In the genomic region with DNA sequence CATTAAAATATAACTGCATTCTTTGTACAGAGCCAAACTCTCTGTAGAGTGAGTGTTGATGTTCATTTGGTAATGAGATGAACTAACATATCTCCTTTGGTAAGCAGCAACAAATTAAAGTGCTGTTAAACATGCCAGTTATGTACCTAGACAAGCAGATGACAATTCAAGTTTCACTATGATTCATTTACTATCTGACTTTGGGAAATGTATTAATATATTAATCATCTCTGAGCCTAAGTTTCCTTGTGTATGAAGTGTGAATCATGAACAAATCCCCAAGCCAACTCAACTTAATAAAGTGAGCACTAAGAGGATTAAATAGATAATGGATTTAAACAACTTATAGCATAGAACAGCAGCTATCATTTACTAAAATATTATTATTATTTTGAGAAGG, we compare ENCODE assay signal across 28 cellular contexts.
"Had no signal": no experiment of that assay in that cellular context is flagged by ENCODE, and none has a peak within 500 bp of the region (broad histone marks: within the 10 kb centered on the region; RNA-seq: fewer than 3 reads in every experiment).

No MANE protein-coding gene starts in this region.

- ATAC-seq: activated naive CD4-positive, alpha-beta T cell treated with anti-CD3 and anti-CD28 coated beads, Interleukin-2, amount 50 U/mL, for 72 hours; activated T-cell treated with anti-CD3 and anti-CD28 coated beads, Interleukin-2, amount 50 U/mL, for 72 hours; gastrocnemius medialis; heart left ventricle; WTC11 had no signal

- H3K4me1 ChIP-seq: ascending aorta, breast epithelium, gastrocnemius medialis, heart left ventricle had no signal

- H3K36me3 ChIP-seq: ascending aorta, breast epithelium, gastrocnemius medialis, heart left ventricle had no signal

- H3K9me3 ChIP-seq: ascending aorta, gastrocnemius medialis had no signal

- H3K27me3 ChIP-seq: ascending aorta, breast epithelium, gastrocnemius medialis, heart left ventricle had no signal

- H3K27ac ChIP-seq: ascending aorta, breast epithelium, coronary artery, dorsolateral prefrontal cortex, gastrocnemius medialis, heart left ventricle, VCaP had no signal

- H3K4me3 ChIP-seq: ascending aorta, breast epithelium, coronary artery, dorsolateral prefrontal cortex, gastrocnemius medialis, heart left ventricle had no signal

- FAIRE-seq: TTC549 had no signal

- DNase-seq: activated CD4-positive, alpha-beta memory T cell treated with anti-CD3 and anti-CD28 coated beads, Interleukin-2, amount 10 ng/mL, durations not matched to agents 7 days and 5 days; activated CD4-positive, alpha-beta T cell treated with anti-CD3 and anti-CD28 coated beads for 1 hour; activated CD4-positive, alpha-beta T cell treated with anti-CD3 and anti-CD28 coated beads for 4 hours; activated CD4-positive, alpha-beta T cell treated with anti-CD3 and anti-CD28 coated beads, Interleukin-2, amount 10 ng/mL, durations not matched to agents 7 days and 5 days; activated CD4-positive, alpha-beta T cell treated with anti-CD3 and anti-CD28 coated beads, Interleukin-2, amount 50 U/mL, for 4 hours; activated CD8-positive, alpha-beta memory T cell treated with anti-CD3 and anti-CD28 coated beads, Interleukin-2, amount 50 U/mL, for 48 hours; activated gamma-delta T cell; activated naive CD4-positive, alpha-beta T cell; activated naive CD4-positive, alpha-beta T cell treated with anti-CD3 and anti-CD28 coated beads, Interleukin-2, amount 10 ng/mL, durations not matched to agents 7 days and 5 days; activated naive CD8-positive, alpha-beta T cell treated with anti-CD3 and anti-CD28 coated beads, Interleukin-2, amount 10 ng/mL, durations not matched to agents 7 days and 5 days; activated T-cell treated with anti-CD3 and anti-CD28 coated beads for 4 hours; activated T-cell treated with anti-CD3 and anti-CD28 coated beads, Interleukin-2, amount 50 U/mL, for 24 hours; activated T-cell treated with anti-CD3 and anti-CD28 coated beads, Interleukin-2, amount 50 U/mL, for 72 hours; dorsolateral prefrontal cortex; effector memory CD4-positive, alpha-beta T cell; endodermal cell; foreskin fibroblast; gastrocnemius medialis; glutamatergic neuron; heart left ventricle; T-helper 2 cell had no signal
